In the genomic region with DNA sequence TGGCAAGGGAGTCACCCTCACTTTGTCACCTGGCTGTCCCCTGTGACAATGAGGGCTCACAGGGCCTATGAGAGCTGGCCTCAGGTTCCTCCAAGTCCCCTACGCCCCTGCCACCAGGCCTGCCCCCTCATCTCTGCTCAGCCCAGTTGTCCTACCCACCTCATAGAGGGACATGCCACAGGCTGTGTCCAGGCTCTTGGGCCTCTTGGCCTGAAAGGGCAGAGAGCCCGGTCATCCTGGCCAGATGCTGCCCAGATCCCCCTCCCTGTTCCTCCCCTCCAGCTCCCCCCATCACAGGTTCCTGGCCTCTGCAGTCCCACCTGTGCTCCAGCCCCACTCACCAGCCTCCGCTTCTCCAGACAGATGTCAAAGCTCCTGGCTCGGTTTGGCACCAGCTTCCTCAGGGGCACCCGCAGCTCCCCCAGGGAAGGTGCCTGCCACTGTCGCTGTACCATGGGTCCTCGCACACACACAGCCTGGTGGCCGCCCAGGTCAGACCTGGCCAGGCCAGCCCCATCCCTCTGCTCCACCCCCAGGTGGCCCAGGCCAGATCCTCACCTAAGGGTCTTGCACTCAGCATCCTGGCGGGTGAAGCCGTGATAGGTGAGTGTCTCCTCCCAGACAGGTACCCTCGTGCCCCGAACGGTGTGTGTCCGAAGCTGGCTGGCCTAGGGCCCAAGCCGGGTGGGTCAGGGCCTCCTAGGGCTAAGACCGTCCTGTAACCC, we compare ENCODE assay signal across 8 cellular contexts. TPM values are rescaled to one million over a fixed set of nuclear protein-coding genes. Genes with fewer than 3 reads are reported as not detected.
DNase-seq lines count a peak whose midpoint lies in the region; ATAC-seq, FAIRE-seq and TF ChIP-seq lines count a peak whose summit lies in the region.

No MANE protein-coding gene starts in this region.

- POLR2A ChIA-PET in H1 (lab: Charles Lee; ENCODE audit: partially characterized antibody): interaction anchor here (0.7 to 10.7 kb wide), 6 partner anchors 8 to 35 kb away, joined by 4 to 194 read pairs (median 6); a partner anchor contains a TSS

- no peak overlapping the region for H3K14ac ChIP-seq in H1 (ENCODE audit: insufficient read length)

- H3K56ac ChIP-seq in H1 (replicated peaks; ENCODE audit: insufficient read length, low read depth, low read length): no peak overlapping the region

- no peak overlapping the region for H2AFZ ChIP-seq in H1 (ENCODE audit: low read length)

- H3K79me2 ChIP-seq in DOHH2 (ENCODE audit: control insufficient read depth, low read length) (no peaks in the 10 kb centered on the region), H1 (ENCODE audit: control insufficient read depth in 1 of 2, insufficient read depth in 2 of 2, low read length in 2 of 2) (no peaks in the 10 kb centered on the region)

- H4K5ac ChIP-seq in H1 (ENCODE audit: insufficient read length, low read depth, low read length): no peak overlapping the region

- ATAC-seq in GM18517 (IDR thresholded peaks at IDR 0.05; ENCODE audit: unreplicated experiment): no peak

- H3K27me3 ChIP-seq in DOHH2 (ENCODE audit: control insufficient read depth, low read length): peaks cover 3% of the 10 kb centered on the region
- no peaks in the 10 kb centered on the region for H3K27me3 ChIP-seq in NT2/D1 (ENCODE audit: insufficient read depth, insufficient read length)
- peaks cover 0 to 10% (median 5%) of the 10 kb centered on the region in 4 experiments; a peak in 6 of 7 replicates for H3K27me3 ChIP-seq in H1 (replicated peaks in 1 of 4; ENCODE audit: control insufficient read depth in 3 of 4, extremely low read depth in 1 of 4, insufficient read depth in 3 of 4, low read length in 3 of 4)

- H4K20me1 ChIP-seq in DOHH2 (ENCODE audit: control insufficient read depth, insufficient read depth, low read depth, low read length) (no peaks in the 10 kb centered on the region), H1 (replicated peaks in 1 of 2; ENCODE audit: control insufficient read depth in 1 of 2, insufficient read depth in 2 of 2, low read length in 2 of 2) (peaks cover 0 to 4% of the 10 kb centered on the region in 2 experiments)

- no peak overlapping the region; the same call in 1 of the 2 replicates for H3K18ac ChIP-seq in H1 (ENCODE audit: extremely low read depth, low read length)

- peak overlapping the region; percentile 40 for H4K91ac ChIP-seq in H1 (replicated peaks; ENCODE audit: insufficient read length, low read length)

- H3K4me2 ChIP-seq in DOHH2 (ENCODE audit: low read length): peak overlapping the region; percentile 79
- peak overlapping the region in 1 of 2 experiments; percentile 57; a peak in 1 of 4 replicates for H3K4me2 ChIP-seq in H1 (ENCODE audit: insufficient read depth in 1 of 2, low read depth in 2 of 2, low read length in 2 of 2)

- TF ChIP-seq POLR2A in H1 (IDR thresholded peaks at IDR 0.05; ENCODE audit: control extremely low read depth in 1 of 2, low read depth in 2 of 2, low read length in 2 of 2): no peak

- no peak overlapping the region for H2AK5ac ChIP-seq in H1 (ENCODE audit: low read depth, low read length)

- 90% methylated on average over 16 of the region's 16 CpGs; no CpG with 5 or more reads in 1 of the 2 experiments for WGBS in H1 (ENCODE audit: extremely low coverage in 1 of 2, insufficient coverage in 1 of 2, insufficient read length in 1 of 2, insufficient replicate concordance in 2 of 2, low coverage in 1 of 2, low lambda C conversion rate in 2 of 2, missing lambda C conversion rate in 1 of 2), 2 experiments

- TF ChIP-seq CTCF in DOHH2 (IDR thresholded peaks at IDR 0.05; ENCODE audit: low read depth, low read length, poor library complexity, severe bottlenecking) (no peak), H1 (IDR thresholded peaks at IDR 0.05; ENCODE audit: control extremely low read depth in 1 of 3, insufficient read depth in 1 of 3, low read depth in 1 of 3, low read length in 3 of 3) (no peak)

- H3K4me3 ChIP-seq in DOHH2 (ENCODE audit: low read length) (peak overlapping the region; percentile 61), NT2/D1 (ENCODE audit: insufficient read length, low read depth) (no peak overlapping the region), H1 (ENCODE audit: extremely low read depth in 1 of 4, insufficient read depth in 2 of 4, low read depth in 3 of 4, low read length in 4 of 4) (no peak overlapping the region)

- H2BK120ac ChIP-seq in H1 (replicated peaks; ENCODE audit: low read depth, low read length): no peak overlapping the region

- no peak overlapping the region for H3K23ac ChIP-seq in H1 (ENCODE audit: insufficient read length)

- no peak for TF ChIP-seq EP300 in H1 (IDR thresholded peaks at IDR 0.05; ENCODE audit: borderline replicate concordance in 1 of 2, low read depth in 2 of 2, low read length in 2 of 2)

- CTCF ChIA-PET in H1 (lab: Charles Lee; ENCODE audit: partially characterized antibody): interaction anchor here (0.6 to 7.3 kb wide), 35 partner anchors 9 to 191 kb away, joined by 3 to 117 read pairs (median 3); a partner anchor contains a TSS

- no peak for FAIRE-seq in H1 (lab: Jason Lieb, UNC)

- H3K4me1 ChIP-seq in DOHH2 (ENCODE audit: control insufficient read depth, low read length) (peaks cover 39% of the 10 kb centered on the region), NT2/D1 (ENCODE audit: insufficient read depth, insufficient read length) (peaks cover 35% of the 10 kb centered on the region), H1 (replicated peaks in 1 of 4; ENCODE audit: control insufficient read depth in 3 of 4, insufficient read depth in 4 of 4, low read length in 3 of 4) (peaks cover 13 to 36% (median 31%) of the 10 kb centered on the region in 4 experiments)

- peaks cover 35% of the 10 kb centered on the region for H3K36me3 ChIP-seq in DOHH2 (ENCODE audit: control insufficient read depth, low read length)
- peaks cover 44% of the 10 kb centered on the region for H3K36me3 ChIP-seq in NT2/D1 (ENCODE audit: insufficient read depth, insufficient read length, low read length)
- H3K36me3 ChIP-seq in H1 (ENCODE audit: control insufficient read depth in 2 of 4, insufficient read depth in 4 of 4, low read length in 3 of 4): peaks cover 4 to 14% (median 9%) of the 10 kb centered on the region in 4 experiments; a peak in 6 of 8 replicates

- H3K9me3 ChIP-seq in DOHH2 (ENCODE audit: control insufficient read depth, insufficient read depth, low read length) (no peaks in the 10 kb centered on the region), NT2/D1 (ENCODE audit: insufficient read depth, low read length) (no peaks in the 10 kb centered on the region), H1 (ENCODE audit: insufficient read depth in 2 of 2, low read depth in 1 of 2, low read length in 1 of 2) (no peaks in the 10 kb centered on the region; a peak in 1 of 4 replicates)

- peak overlapping the region; percentile 70 for H3K9ac ChIP-seq in NT2/D1 (ENCODE audit: insufficient read length, low read depth)
- no peak overlapping the region for H3K9ac ChIP-seq in H1 (replicated peaks in 1 of 4; ENCODE audit: extremely low read depth in 1 of 4, low read depth in 3 of 4, low read length in 3 of 4)

- no peaks in the 10 kb centered on the region for H3K9me2 ChIP-seq in DOHH2 (replicated peaks; ENCODE audit: control insufficient read depth, low read length)

- peaks cover 8% of the 10 kb centered on the region for H3F3A ChIP-seq in DOHH2 (ENCODE audit: control insufficient read depth, insufficient read depth)

- no peak overlapping the region for H2BK15ac ChIP-seq in H1 (ENCODE audit: low read length)

- H3K27ac ChIP-seq in DOHH2 (ENCODE audit: low read depth, low read length): peak overlapping the region; percentile 78
- H3K27ac ChIP-seq in H1 (ENCODE audit: low read depth, low read length): no peak overlapping the region

- H3K4ac ChIP-seq in H1 (replicated peaks; ENCODE audit: insufficient read length, low read depth, low read length): no peak overlapping the region

- peak overlapping the region; percentile 80; the same call in 1 of the 2 replicates for H2BK20ac ChIP-seq in H1 (ENCODE audit: low read length)

- no peak for TF ChIP-seq RAD21 in H1 (IDR thresholded peaks at IDR 0.05 in 1 of 2, conservative IDR thresholded peaks at IDR 0.05 in 1 of 2; ENCODE audit: low read depth in 2 of 2, low read length in 2 of 2)

- H4K8ac ChIP-seq in H1 (ENCODE audit: extremely low read depth, insufficient read depth, low read length): no peak overlapping the region

- no peaks in the 10 kb centered on the region for H3K79me1 ChIP-seq in H1 (ENCODE audit: low read depth, low read length)

- DNase-seq in NT2/D1 (ENCODE audit: low read depth, low spot score): no peak
- DNase-seq in H1 (ENCODE audit: low read depth in 1 of 2, low spot score in 2 of 2): no peak
- DNase-seq in posterior vena cava (ENCODE audit: low spot score): peak; percentile 76
- DNase-seq in NCI-H187 treated with DMSO at 0.1 percent for 48 hours (lab: John Stamatoyannopoulos, UW): no peak
- DNase-seq in CD1c-positive myeloid dendritic cell (ENCODE audit: extremely low spot score): no peak
- DNase-seq in NCI-H2196 (lab: John Stamatoyannopoulos, UW; ENCODE audit: unreplicated experiment): no peak

- peak overlapping the region; percentile 35; the same call in 1 of the 2 replicates for H2BK5ac ChIP-seq in H1 (ENCODE audit: low read depth, low read length)

- intact Hi-C loops in posterior vena cava (cut with DNase I): no loop called here

- H2BK12ac ChIP-seq in H1 (ENCODE audit: low read depth, low read length): peak overlapping the region; percentile 50; the same call in 1 of the 2 replicates

- H3K23me2 ChIP-seq in H1 (ENCODE audit: low read depth, low read length): peaks cover 4% of the 10 kb centered on the region; the same call in 1 of the 2 replicates

RNA-seq across cellular contexts. Expression of a gene that starts 8.2 kb away (rescaled TPM):
- 131 TPM in 2 replicates for total RNA-seq in H1 (2021; fragmentation: NEBNext Ultra II Directional; extraction: Animal tissue kit (Norgen Biotek cat#: 25700))
- polyA plus RNA-seq in H1 (2011; rRNA removed): 125 and 192 TPM in 2 replicates
- 152 TPM for polyA plus RNA-seq in H1 (2011; cell fraction: cytosol; rRNA removed)
- polyA plus RNA-seq in H1 (2011; cell fraction: nucleus; rRNA removed): 304 TPM
- 89.8 to 192 TPM (median 174 TPM) in 4 replicates for polyA plus RNA-seq in H1 (2012, experiment 1 of 2)
- polyA plus RNA-seq in H1 (2012, experiment 2 of 2): 101 TPM
- polyA plus RNA-seq in H1 (2013, experiment 1 of 2): 72.0 TPM
- polyA plus RNA-seq in H1 (2013, experiment 2 of 2): 62.7 TPM
- 60.2 and 75.0 TPM in 2 replicates for polyA minus RNA-seq in H1 (2011; rRNA and poly(A)+ RNA removed)
- polyA minus RNA-seq in H1 (2011; cell fraction: cytosol; rRNA and poly(A)+ RNA removed): 98.5 TPM
- 80.7 TPM for polyA minus RNA-seq in H1 (2011; cell fraction: nucleus; rRNA and poly(A)+ RNA removed)
- 100 to 1,000 TPM; 112 to 116 TPM for total RNA-seq in posterior vena cava

RNA-seq across cellular contexts. Expression of a gene that starts 14.8 kb away (rescaled TPM):
- total RNA-seq in H1 (2021; fragmentation: NEBNext Ultra II Directional; extraction: Animal tissue kit (Norgen Biotek cat#: 25700)): 8.3 and 8.9 TPM in 2 replicates
- 7.2 and 11.0 TPM in 2 replicates for polyA plus RNA-seq in H1 (2011; rRNA removed)
- polyA plus RNA-seq in H1 (2011; cell fraction: cytosol; rRNA removed): 6.0 TPM
- 11.8 TPM for polyA plus RNA-seq in H1 (2011; cell fraction: nucleus; rRNA removed)
- polyA plus RNA-seq in H1 (2012, experiment 1 of 2): 4.1 to 12.0 TPM (median 10.6 TPM) in 4 replicates
- polyA plus RNA-seq in H1 (2012, experiment 2 of 2): 8.1 TPM
- polyA plus RNA-seq in H1 (2013, experiment 1 of 2): 4.7 TPM
- 4.5 TPM for polyA plus RNA-seq in H1 (2013, experiment 2 of 2)
- 1.5 and 1.6 TPM in 2 replicates for polyA minus RNA-seq in H1 (2011; rRNA and poly(A)+ RNA removed)
- polyA minus RNA-seq in H1 (2011; cell fraction: cytosol; rRNA and poly(A)+ RNA removed): 2.3 TPM
- 6.0 TPM for polyA minus RNA-seq in H1 (2011; cell fraction: nucleus; rRNA and poly(A)+ RNA removed)
- total RNA-seq in posterior vena cava: 1 to 10 TPM; 4.6 to 5.7 TPM

RNA-seq across cellular contexts. Expression of a gene that starts 24.7 kb away (rescaled TPM):
- total RNA-seq in H1 (2021; fragmentation: NEBNext Ultra II Directional; extraction: Animal tissue kit (Norgen Biotek cat#: 25700)): not detected in 2 replicates
- 0.09 and 0.17 TPM in 2 replicates for polyA plus RNA-seq in H1 (2011; rRNA removed)
- polyA plus RNA-seq in H1 (2011; cell fraction: cytosol; rRNA removed): not detected
- polyA plus RNA-seq in H1 (2011; cell fraction: nucleus; rRNA removed): not detected
- 0.34 to 0.86 TPM (median 0.56 TPM) in 4 replicates for polyA plus RNA-seq in H1 (2012, experiment 1 of 2)
- 0.25 TPM for polyA plus RNA-seq in H1 (2012, experiment 2 of 2)
- 0.10 TPM for polyA plus RNA-seq in H1 (2013, experiment 1 of 2)
- polyA plus RNA-seq in H1 (2013, experiment 2 of 2): 0.07 TPM
- polyA minus RNA-seq in H1 (2011; rRNA and poly(A)+ RNA removed): 0.16 TPM in 1 of 2 replicates, not detected in the other
- polyA minus RNA-seq in H1 (2011; cell fraction: cytosol; rRNA and poly(A)+ RNA removed): not detected
- polyA minus RNA-seq in H1 (2011; cell fraction: nucleus; rRNA and poly(A)+ RNA removed): not detected
- total RNA-seq in posterior vena cava: not detected

RNA-seq across cellular contexts. Expression of a gene that starts 31.3 kb away (rescaled TPM):
- total RNA-seq in H1 (2021; fragmentation: NEBNext Ultra II Directional; extraction: Animal tissue kit (Norgen Biotek cat#: 25700)): 1,454 and 1,516 TPM in 2 replicates
- 3,329 and 3,697 TPM in 2 replicates for polyA plus RNA-seq in H1 (2011; rRNA removed)
- polyA plus RNA-seq in H1 (2011; cell fraction: cytosol; rRNA removed): 2,378 TPM
- polyA plus RNA-seq in H1 (2011; cell fraction: nucleus; rRNA removed): 2,569 TPM
- 1,993 to 2,737 TPM (median 2,451 TPM) in 4 replicates for polyA plus RNA-seq in H1 (2012, experiment 1 of 2)
- 3,069 TPM for polyA plus RNA-seq in H1 (2012, experiment 2 of 2)
- 1,370 TPM for polyA plus RNA-seq in H1 (2013, experiment 1 of 2)
- polyA plus RNA-seq in H1 (2013, experiment 2 of 2): 1,386 TPM
- polyA minus RNA-seq in H1 (2011; rRNA and poly(A)+ RNA removed): 842 and 1,024 TPM in 2 replicates
- 714 TPM for polyA minus RNA-seq in H1 (2011; cell fraction: cytosol; rRNA and poly(A)+ RNA removed)
- 749 TPM for polyA minus RNA-seq in H1 (2011; cell fraction: nucleus; rRNA and poly(A)+ RNA removed)
- 100 to 1,000 TPM; 338 to 370 TPM for total RNA-seq in posterior vena cava

RNA-seq across cellular contexts. Expression of a gene that starts 35.6 kb away (rescaled TPM):
- not detected in 2 replicates for total RNA-seq in H1 (2021; fragmentation: NEBNext Ultra II Directional; extraction: Animal tissue kit (Norgen Biotek cat#: 25700))
- polyA plus RNA-seq in H1 (2011; rRNA removed): 0.08 and 0.24 TPM in 2 replicates
- polyA plus RNA-seq in H1 (2011; cell fraction: cytosol; rRNA removed): 0.09 TPM
- 0.14 TPM for polyA plus RNA-seq in H1 (2011; cell fraction: nucleus; rRNA removed)
- 0.20 TPM in 1 of 4 replicates, not detected in the others for polyA plus RNA-seq in H1 (2012, experiment 1 of 2)
- not detected for polyA plus RNA-seq in H1 (2012, experiment 2 of 2)
- 0.06 TPM for polyA plus RNA-seq in H1 (2013, experiment 1 of 2)
- not detected for polyA plus RNA-seq in H1 (2013, experiment 2 of 2)
- not detected in 2 replicates for polyA minus RNA-seq in H1 (2011; rRNA and poly(A)+ RNA removed)
- polyA minus RNA-seq in H1 (2011; cell fraction: cytosol; rRNA and poly(A)+ RNA removed): not detected
- polyA minus RNA-seq in H1 (2011; cell fraction: nucleus; rRNA and poly(A)+ RNA removed): not detected
- total RNA-seq in posterior vena cava: not detected
